ENCODE assay signal across 9 cellular contexts in the genomic region with DNA sequence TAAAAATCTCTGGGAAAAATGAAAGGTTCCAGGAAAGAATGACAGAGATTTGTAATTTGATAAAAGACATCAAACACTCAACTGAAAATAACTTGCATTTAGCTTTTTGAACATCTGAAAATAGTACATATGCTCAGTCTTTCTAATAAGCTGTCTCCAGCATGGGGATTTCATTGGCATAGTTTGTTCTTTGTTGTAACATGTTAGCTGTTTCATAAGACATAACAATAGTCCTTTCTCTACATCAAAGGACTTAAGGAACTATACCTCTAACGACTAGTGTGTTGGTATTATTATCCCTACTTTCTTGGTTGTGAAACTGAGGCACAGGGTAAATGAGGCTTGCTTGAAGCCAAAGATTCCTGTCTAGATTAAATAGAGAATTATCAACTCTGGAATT.
"Had no signal": no experiment of that assay in that cellular context is flagged by ENCODE, and none has a peak within 500 bp of the region (broad histone marks: within the 10 kb centered on the region; RNA-seq: fewer than 3 reads in every experiment).

No MANE protein-coding gene starts in this region.

- FAIRE-seq: K562 had no signal

- H3K27ac ChIP-seq: GM23248, HL-60 had no signal

- ATAC-seq: HCT116, K562 had no signal

- DNase-seq: GM23248, GOT3, H7, HFFc6, IMR-90 had no signal

- H3K4me1 ChIP-seq: HAP-1 had no signal

- H3K9me3 ChIP-seq: HAP-1 had no signal

- H3K4me3 ChIP-seq: GM23248, HAP-1, K562 had no signal

- H2AFZ ChIP-seq: GM23248 had no signal

- H3K36me3 ChIP-seq: HAP-1 had no signal

- H3K9ac ChIP-seq: GM23248 had no signal
